Comparison of ENCODE assay signal across 8 cellular contexts in the genomic region with DNA sequence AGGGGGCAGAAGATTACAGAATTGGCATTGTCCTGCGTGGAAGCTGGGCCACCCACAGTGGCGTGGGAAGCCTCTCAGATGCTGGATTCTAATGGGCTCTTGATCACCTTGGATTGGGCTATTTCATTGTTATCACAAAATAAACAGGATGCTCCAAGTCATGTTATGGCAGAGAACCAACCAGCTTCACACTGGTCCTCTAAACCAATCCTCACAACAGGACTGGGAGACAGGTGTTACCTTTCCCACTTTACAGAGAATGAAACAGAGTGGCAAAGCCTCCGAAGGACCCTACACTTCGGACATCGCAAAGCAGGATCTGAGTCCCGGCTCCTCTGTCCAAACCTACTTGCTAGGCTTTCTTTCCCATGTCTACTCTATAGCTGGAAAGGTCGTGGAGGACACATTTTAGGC. TPM values are rescaled to one million over a fixed set of nuclear protein-coding genes. Genes with fewer than 3 reads are reported as not detected.
A peak's percentile ranks its signal among the peaks of the same experiment; 100 is the strongest.
DNase-seq lines count a peak whose midpoint lies in the region; ATAC-seq and TF ChIP-seq lines count a peak whose summit lies in the region.

No MANE protein-coding gene starts in this region.

- no peaks in the 10 kb centered on the region for H4K20me1 ChIP-seq in mammary epithelial cell (ENCODE audit: insufficient read depth, low read length)

- H3K4me1 ChIP-seq in mammary epithelial cell (ENCODE audit: insufficient read depth, low read length), result peaks cover 56% of the 10 kb centered on the region

- peak overlapping the region; percentile 81 for H3K27ac ChIP-seq in mammary epithelial cell (ENCODE audit: insufficient read depth, low read depth, low read length)

- H3K4me3 ChIP-seq in AG04449 (ENCODE audit: low read depth, low read length), result peak overlapping the region; percentile 91
- H3K4me3 ChIP-seq in mammary epithelial cell (replicated peaks in 1 of 3; ENCODE audit: insufficient read depth in 1 of 3, low read depth in 2 of 3, low read length in 3 of 3), result peak overlapping the region; percentile 66 to 88 (median 81)

- in situ Hi-C loops in mammary epithelial cell (cut with MboI; ENCODE audit: low sequenced_read_pairs in 2 of 2), result no loop called here

- no peaks in the 10 kb centered on the region for H3K9me3 Mint-ChIP-seq in memory B cell

- POLR2A ChIA-PET in AG04449 (lab: Yijun Ruan, JAX), result interaction anchor here (0.9 to 4.1 kb wide), 4 partner anchors 11 to 78 kb away, joined by 3 to 35 read pairs (median 6); a partner anchor contains a TSS

- DNase-seq in AG04449 (ENCODE audit: low read depth, low spot score), result no peak
- DNase-seq in mammary epithelial cell, result no peak
- DNase-seq in memory B cell (ENCODE audit: low spot score in 2 of 2), result no peak
- no peak for DNase-seq in AML-193 (lab: John Stamatoyannopoulos, UW)
- DNase-seq in NCI-H524 treated with DMSO at 0.1 percent for 48 hours (lab: John Stamatoyannopoulos, UW), result no peak

- H3K36me3 ChIP-seq in mammary epithelial cell (ENCODE audit: insufficient read depth, low read length), result no peaks in the 10 kb centered on the region

- peaks cover 21% of the 10 kb centered on the region for H3K27me3 Mint-ChIP-seq in memory B cell

- H3K4me2 ChIP-seq in mammary epithelial cell (ENCODE audit: insufficient read depth, low read depth, low read length), result peak overlapping the region; percentile 89

- H2AFZ ChIP-seq in mammary epithelial cell (ENCODE audit: low read depth, low read length), result peak overlapping the region; percentile 94

- peak overlapping the region; percentile 27 for H3K4me3 Mint-ChIP-seq in memory B cell

- no TSS peak for BruUV-seq in mammary epithelial cell (replicated peaks; lab: Mats Ljungman, UMichigan)

- CTCF ChIA-PET in AG04449 (lab: Yijun Ruan, JAX), result interaction anchor here (0.7 to 3.8 kb wide), 13 partner anchors 8 to 319 kb away, joined by 3 to 23 read pairs (median 4); a partner anchor contains a TSS
- CTCF ChIA-PET in mammary epithelial cell (lab: Charles Lee; ENCODE audit: low non-redundant PET), result interaction anchor here (1.0 kb wide), 1 partner anchor 23 kb away, joined by 3 read pairs; no protein-coding TSS in a partner anchor

- H3K27ac Mint-ChIP-seq in memory B cell, result no peak overlapping the region

- intact Hi-C loops in mammary epithelial cell (cut with micrococcal nuclease), result loop anchor here (2.0 kb wide), 1 partner anchor 15 kb away; no protein-coding TSS in a partner anchor

- H3K9me3 ChIP-seq in mammary epithelial cell (replicated peaks; ENCODE audit: insufficient read depth, low read length), result no peaks in the 10 kb centered on the region

- ATAC-seq in HG03039 (IDR thresholded peaks at IDR 0.05; ENCODE audit: unreplicated experiment) (peak; percentile 1), memory B cell (ENCODE audit: low read depth) (no peak), GM21529 (IDR thresholded peaks at IDR 0.05; ENCODE audit: unreplicated experiment) (no peak), GM21360 (IDR thresholded peaks at IDR 0.05; ENCODE audit: unreplicated experiment) (no peak)

- 12% methylated on average over 7 of the region's 7 CpGs for WGBS in mammary epithelial cell (ENCODE audit: low coverage, missing lambda C conversion rate)

- peaks cover 11% of the 10 kb centered on the region for H3K4me1 Mint-ChIP-seq in memory B cell

- H3K36me3 Mint-ChIP-seq in memory B cell, result no peaks in the 10 kb centered on the region

- dilution Hi-C loops in mammary epithelial cell (cut with HindIII; ENCODE audit: low sequenced_read_pairs), result no loop called here

- peaks cover 54% of the 10 kb centered on the region for H3K79me2 ChIP-seq in mammary epithelial cell (ENCODE audit: insufficient read depth, low read length)

- TF ChIP-seq CTCF in AG04449 (IDR thresholded peaks at IDR 0.05; ENCODE audit: insufficient read depth, low read length, missing control alignments) (no peak), mammary epithelial cell (conservative IDR thresholded peaks at IDR 0.05 in 1 of 2, IDR thresholded peaks at IDR 0.05 in 1 of 2; ENCODE audit: extremely low read depth in 1 of 2, insufficient read depth in 1 of 2, low read depth in 1 of 2, low read length in 2 of 2) (no peak)

- H3K9ac ChIP-seq in mammary epithelial cell (ENCODE audit: insufficient read depth, low read length), result peak overlapping the region; percentile 35

- no peaks in the 10 kb centered on the region for H3K27me3 ChIP-seq in mammary epithelial cell (ENCODE audit: insufficient read depth, low read length)

RNA-seq across cellular contexts. Expression of a gene that starts 0.4 kb away (rescaled TPM):
- 10 to 100 TPM; 17.5 to 24.3 TPM for total RNA-seq in mammary epithelial cell
- 62.5 TPM for polyA plus RNA-seq in mammary epithelial cell
- polyA minus RNA-seq in mammary epithelial cell, result 34.1 TPM

RNA-seq across cellular contexts. Expression of a gene that starts 19.3 kb away (rescaled TPM):
- total RNA-seq in mammary epithelial cell, result 10 to 100 TPM; 64.7 to 70.9 TPM
- 41.8 TPM for polyA plus RNA-seq in mammary epithelial cell
- 99.4 TPM for polyA minus RNA-seq in mammary epithelial cell
